In genomic region chr1:3431266-3431665, GRCh38 we compare ENCODE assay signal across 13 cellular contexts. TPM values are rescaled to one million over a fixed set of nuclear protein-coding genes. Genes with fewer than 3 reads are reported as not detected.
DNase-seq lines count a peak whose midpoint lies in the region; ATAC-seq, FAIRE-seq and TF ChIP-seq lines count a peak whose summit lies in the region.
"Had no signal": no experiment of that assay in that cellular context is flagged by ENCODE, and none has a peak within 500 bp of the region (broad histone marks: within the 10 kb centered on the region; RNA-seq: fewer than 3 reads in every experiment).

No MANE protein-coding gene starts in this region.

- no peak overlapping the region for H3K4me3 ChIP-seq in HFF-Myc (replicated peaks; ENCODE audit: low read depth, low read length)
- no peak overlapping the region for H3K4me3 ChIP-seq in GM12878
- no peak overlapping the region for H3K4me3 ChIP-seq in testis
- H3K4me3 ChIP-seq: body of pancreas, left lung had no signal

- no peak for TF ChIP-seq POLR2A in GM12878 (IDR thresholded peaks at IDR 0.05; ENCODE audit: low read depth, low read length)
- no peak for TF ChIP-seq POLR2A in testis (IDR thresholded peaks at IDR 0.05)

- H3K4me1 Mint-ChIP-seq in Calu3 (ENCODE audit: low read depth, unreplicated experiment) (no peaks in the 10 kb centered on the region), mesothelial cell of epicardium (no peaks in the 10 kb centered on the region)

- peak; percentile 12 for DNase-seq in Calu3
- DNase-seq in HFF-Myc (ENCODE audit: extremely low read depth, low read depth) = no peak
- DNase-seq in GM12878 (ENCODE audit: low read depth, low spot score) = no peak
- no peak for DNase-seq in mesothelial cell of epicardium (ENCODE audit: low spot score in 2 of 2, unreplicated experiment in 2 of 2)
- no peak for DNase-seq in testis
- no peak for DNase-seq in KBM-7
- no peak for DNase-seq in NK-92 (lab: John Stamatoyannopoulos, UW; ENCODE audit: unreplicated experiment)
- DNase-seq: body of pancreas; NCI-H1092; stimulated activated CD4-positive, alpha-beta T cell treated with anti-CD3 and anti-CD28 coated beads, Interleukin-2, amount 100 ng/mL, for 24 hours; T1000 had no signal

- H2AFZ ChIP-seq in GM12878 (ENCODE audit: control insufficient read depth, low read depth, low read length) = no peak overlapping the region

- no peak overlapping the region for H3K9ac ChIP-seq in GM12878 (ENCODE audit: control insufficient read depth, insufficient read depth, low read length)

- H3K27me3 Mint-ChIP-seq in Calu3 (ENCODE audit: unreplicated experiment) (peaks cover 73% of the 10 kb centered on the region), mesothelial cell of epicardium (ENCODE audit: low read depth) (peaks cover 9% of the 10 kb centered on the region)

- H3K9me3 ChIP-seq in GM12878 (replicated peaks; ENCODE audit: control insufficient read depth, insufficient read depth, low read length) (no peaks in the 10 kb centered on the region), testis (no peaks in the 10 kb centered on the region)
- H3K9me3 ChIP-seq: body of pancreas, left lung had no signal

- H3K9me3 Mint-ChIP-seq in Calu3 (ENCODE audit: low read depth, unreplicated experiment) (no peaks in the 10 kb centered on the region), mesothelial cell of epicardium (no peaks in the 10 kb centered on the region)

- no peak for FAIRE-seq in GM12878 (lab: Jason Lieb, UNC)

- RAD21 ChIA-PET in GM12878 (lab: Charles Lee; ENCODE audit: unreplicated experiment) = no interaction called here

- H3K4me3 Mint-ChIP-seq in Calu3 (ENCODE audit: low read depth, unreplicated experiment) (no peak overlapping the region), mesothelial cell of epicardium (no peak overlapping the region)

- intact Hi-C loops in Calu3 (cut with micrococcal nuclease; ENCODE audit: unreplicated experiment) (no loop called here), GM12878 (cut with micrococcal nuclease; ENCODE audit: unreplicated experiment) (no loop called here), testis (cut with DNase I; ENCODE audit: low total_unique reads) (no loop called here)

- CTCF ChIA-PET in Calu3 (lab: Charles Lee) (interaction anchor here (0.6 kb wide), 1 partner anchor 632 kb away, joined by 4 read pairs; no protein-coding TSS in a partner anchor), GM12878 (lab: Yijun Ruan, JAX) (no interaction called here)

- POLR2A ChIA-PET in GM12878 (lab: Charles Lee) = no interaction called here

- H3K27ac ChIP-seq in GM12878 (ENCODE audit: control insufficient read depth, insufficient read depth) = no peak overlapping the region
- H3K27ac ChIP-seq in testis = no peak overlapping the region
- H3K27ac ChIP-seq: body of pancreas, left lung had no signal

- SMC1A ChIA-PET in GM12878 (lab: Charles Lee; ENCODE audit: uncharacterized antibody, unreplicated experiment) = no interaction called here

- no peak for TF ChIP-seq RAD21 in GM12878 (IDR thresholded peaks at IDR 0.05; ENCODE audit: insufficient read depth, low read depth, low read length)

- H3K4me1 ChIP-seq in GM12878 (ENCODE audit: control insufficient read depth, insufficient read depth, low read length) (no peaks in the 10 kb centered on the region), testis (no peaks in the 10 kb centered on the region)
- H3K4me1 ChIP-seq: body of pancreas, left lung had no signal

- no peaks in the 10 kb centered on the region for H4K20me1 ChIP-seq in GM12878 (ENCODE audit: control insufficient read depth, insufficient read depth)

- 23% methylated on average over 11 of the region's 12 CpGs for WGBS in GM12878 (ENCODE audit: insufficient coverage, insufficient replicate concordance, low lambda C conversion rate, missing lambda C conversion rate)
- WGBS in testis, 2 donors = 61% methylated on average over 12 of the region's 12 CpGs; no CpG with 5 or more reads in 1 of the 2 donors

- H3K27me3 ChIP-seq in GM12878 (replicated peaks in 1 of 2; ENCODE audit: control insufficient read depth in 2 of 2, insufficient read depth in 2 of 2, low read length in 1 of 2) = no peaks in the 10 kb centered on the region
- H3K27me3 ChIP-seq in testis = no peaks in the 10 kb centered on the region
- H3K27me3 ChIP-seq: body of pancreas had no signal

- peak; percentile 62; the same call in 2 of the 3 replicates for ATAC-seq in GM12878
- no peak for ATAC-seq in HG02763 (IDR thresholded peaks at IDR 0.05; ENCODE audit: unreplicated experiment)
- ATAC-seq: body of pancreas, left lung had no signal

- H3K79me2 ChIP-seq in GM12878 (ENCODE audit: control insufficient read depth, insufficient read depth, low read length) = no peaks in the 10 kb centered on the region

- H3K36me3 Mint-ChIP-seq in Calu3 (ENCODE audit: insufficient read depth, unreplicated experiment) (peaks cover 6% of the 10 kb centered on the region), mesothelial cell of epicardium (no peaks in the 10 kb centered on the region)

- in situ Hi-C loops in GM12878 (cut with MboI) (loop anchor here (10.0 kb wide), 1 partner anchor 56 kb away; no protein-coding TSS in a partner anchor), KBM-7 (cut with MboI; ENCODE audit: low pct_unique_long_range_greater_than_20kb, low sequenced_read_pairs) (no loop called here)

- H3K4me2 ChIP-seq in GM12878 (ENCODE audit: control insufficient read depth, insufficient read depth) = no peak overlapping the region

- no TSS peak for BruUV-seq in Calu3 (replicated peaks; lab: Mats Ljungman, UMichigan)
- no TSS peak for BruUV-seq in GM12878 (replicated peaks; lab: Mats Ljungman, UMichigan)

- no peak for TF ChIP-seq EP300 in GM12878 (IDR thresholded peaks at IDR 0.05; ENCODE audit: borderline replicate concordance in 1 of 2, control insufficient read depth in 1 of 2, low read depth in 2 of 2, low read length in 2 of 2)

- no peaks in the 10 kb centered on the region for H3K36me3 ChIP-seq in GM12878 (ENCODE audit: control insufficient read depth in 2 of 2, insufficient read depth in 2 of 2, low read length in 1 of 2)
- no peaks in the 10 kb centered on the region for H3K36me3 ChIP-seq in testis (ENCODE audit: low read depth, missing control alignments)
- H3K36me3 ChIP-seq: left lung had no signal

- H3K27ac Mint-ChIP-seq in Calu3 (ENCODE audit: unreplicated experiment) (no peak overlapping the region), mesothelial cell of epicardium (no peak overlapping the region)

- TF ChIP-seq CTCF in Calu3 (IDR thresholded peaks at IDR 0.05; ENCODE audit: unreplicated experiment) (no peak), HFF-Myc (IDR thresholded peaks at IDR 0.05; ENCODE audit: low read depth, low read length, missing control alignments) (peak; percentile 18), GM12878 (IDR thresholded peaks at IDR 0.05 in 2 of 3, conservative IDR thresholded peaks at IDR 0.05 in 1 of 3; ENCODE audit: control insufficient read depth in 2 of 3, extremely low read depth in 1 of 3, insufficient read depth in 1 of 3, low read depth in 3 of 3, low read length in 3 of 3) (peak in 1 of 3 experiments; percentile 24; a peak in 1 of 6 replicates), mesothelial cell of epicardium (IDR thresholded peaks at IDR 0.05; ENCODE audit: unreplicated experiment) (peak; percentile 40), testis (IDR thresholded peaks at IDR 0.05) (no peak)

TF ChIP-seq in GM12878, 131 proteins besides CTCF, POLR2A, EP300 and RAD21 (continues in another document):
- TF ChIP-seq RELA (IDR thresholded peaks at IDR 0.05; ENCODE audit: borderline replicate concordance, partially characterized antibody) (no peak), ZBTB4 (CRISPR knock-in tag; IDR thresholded peaks at IDR 0.05) (no peak)

RNA-seq across cellular contexts. Expression of gene ARHGEF16, which starts 23.2 kb away (rescaled TPM):
- total RNA-seq in Calu3 (2022) (24.2 and 28.0 TPM in 2 replicates), GM12878 (2014; rRNA removed) (not detected in 2 replicates), GM12878 (2014; rRNA removed; fragmentation: Illumina TruSeq; extraction: Trizol) (not detected in 2 replicates), GM12878 (2021) (not detected in 2 replicates), mesothelial cell of epicardium (20.1 to 20.3 TPM (median 20.3 TPM) in 3 replicates), testis (10 to 100 TPM; 17.1 to 25.7 TPM)
- not detected in 2 replicates for total RNA-seq in GM12878 (2013; cell fraction: nucleolus; rRNA removed)
- not detected for polyA plus RNA-seq in GM12878 (2011; ENCODE audit: low read depth)
- polyA plus RNA-seq in GM12878 (2011; rRNA removed) (not detected in 2 replicates), GM12878 (2014; fragmentation: Illumina TruSeq; extraction: Trizol) (not detected in 2 replicates), GM12878 (2014; fragmentation: Nextera tagmentation; extraction: Ambion mirVana) (not detected), GM12878 (2014; rRNA removed) (not detected in 2 replicates), GM12878 (2016; fragmentation: Nextera tagmentation; extraction: Ambion mirVana) (not detected), testis (ENCODE audit: insufficient read depth, low read depth, low replicate concordance) (5.7 TPM)
- not detected in 2 replicates for polyA plus RNA-seq in GM12878 (2011; cell fraction: cytosol; rRNA removed)
- polyA plus RNA-seq in GM12878 (2011; cell fraction: nucleus; rRNA removed) = not detected in 2 replicates
- not detected in 2 replicates for polyA plus RNA-seq in GM12878 (2012)
- not detected in 2 replicates for polyA minus RNA-seq in GM12878 (2011; rRNA and poly(A)+ RNA removed)
- 0.67 TPM in 1 of 2 replicates, not detected in the other for polyA minus RNA-seq in GM12878 (2011; cell fraction: cytosol; rRNA and poly(A)+ RNA removed)
- not detected in 2 replicates for polyA minus RNA-seq in GM12878 (2011; cell fraction: nucleus; rRNA and poly(A)+ RNA removed)

Comparison
In these comparisons a context has a peak if more than half of its experiments do, and no peak if none do; other contexts are left out.
1. CTCF ChIP-seq: peak in HFF-Myc (single experiment) and mesothelial cell of epicardium (single experiment); none in Calu3 (single experiment) and testis (0 of 3).
2. RNA of gene ARHGEF16, which starts 23.2 kb away (total RNA-seq): 17.1 to 25.7 TPM in testis, 24.2 to 28.0 TPM in Calu3 and 20.1 to 20.3 TPM in mesothelial cell of epicardium; not detected in GM12878; every median in the first group is over 10 times any median in the second.